ENCODE assay signal across 1 cellular context in genomic region chr11:75399344-75400109, GRCh38.
TF ChIP-seq lines count a peak whose summit lies in the region.

TSS of gene RPS3 (plus strand) at chr11:75399518. CDS start at chr11:75399548, 30 bp downstream.

TF ChIP-seq in HCT116, 20 proteins besides CTCF, POLR2A, EP300 and RAD21 (continued from another document):
- TF ChIP-seq TCF7L2 (IDR thresholded peaks at IDR 0.05; ENCODE audit: borderline replicate concordance, extremely low read depth, insufficient read depth, insufficient read length): peak; percentile 68
- peak; percentile 99 for TF ChIP-seq POLR2AphosphoS5 (IDR thresholded peaks at IDR 0.05; ENCODE audit: low read depth, low read length)
- TF ChIP-seq FOSL1 (IDR thresholded peaks at IDR 0.05; ENCODE audit: low read depth): no peak
- TF ChIP-seq SIN3A (IDR thresholded peaks at IDR 0.05; ENCODE audit: low read depth): peak; percentile 81
TF ChIP-seq in HCT116: peak in this region for 9.
